ENCODE assay signal across 8 cellular contexts in genomic region chr17:21284319-21285163, GRCh38. TPM values are rescaled to one million over a fixed set of nuclear protein-coding genes. Genes with fewer than 3 reads are reported as not detected.
A peak's percentile ranks its signal among the peaks of the same experiment; 100 is the strongest.
DNase-seq lines count a peak whose midpoint lies in the region; ATAC-seq and TF ChIP-seq lines count a peak whose summit lies in the region.

Gene MAP2K3 (plus strand): TSS chr17:21284711. CDS start chr17:21284921, 210 bp downstream.

- H3K4me1 ChIP-seq in BLaER1 (peaks cover 66% of the 10 kb centered on the region), left lung (peaks cover 32 to 77% of the 10 kb centered on the region in 2 donors)

- no peaks in the 10 kb centered on the region for H3K9me3 Mint-ChIP-seq in dendritic cell treated with granulocyte-macrophage colony-stimulating factor and Interleukin-4, amounts not matched to agents 40 ng/mL and 50 ng/mL, for 4 days

- peak within 1 kb of the TSS; percentile 98 for H3K27ac Mint-ChIP-seq in dendritic cell treated with granulocyte-macrophage colony-stimulating factor and Interleukin-4, amounts not matched to agents 40 ng/mL and 50 ng/mL, for 4 days

- peaks cover 28% of the 10 kb centered on the region for H3K36me3 Mint-ChIP-seq in dendritic cell treated with granulocyte-macrophage colony-stimulating factor and Interleukin-4, amounts not matched to agents 40 ng/mL and 50 ng/mL, for 4 days (ENCODE audit: low read depth)

- peak within 1 kb of the TSS; percentile 91 for H3K4me3 Mint-ChIP-seq in dendritic cell treated with granulocyte-macrophage colony-stimulating factor and Interleukin-4, amounts not matched to agents 40 ng/mL and 50 ng/mL, for 4 days

- H3K27ac ChIP-seq in BLaER1 = peak within 1 kb of the TSS; percentile 97
- H3K27ac ChIP-seq in left lung = peak within 1 kb of the TSS; percentile 93

- H4K20me1 ChIP-seq in BLaER1 = peaks cover 58% of the 10 kb centered on the region

- DNase-seq in NCI-H69 (lab: John Stamatoyannopoulos, UW) (peak; percentile 97), left lung (peak; percentile 100)
- peak; percentile 90 for DNase-seq in activated CD4-positive, alpha-beta T cell treated with anti-CD3 and anti-CD28 coated beads, Interleukin-2, amount 50 U/mL, for 1 hour
- DNase-seq in stimulated activated CD4-positive, alpha-beta T cell treated with anti-CD3 and anti-CD28 coated beads, Interleukin-2, amount 100 ng/mL, for 48 hours = peak; percentile 96 to 97

- H3K4me2 ChIP-seq in BLaER1 = peak within 1 kb of the TSS; percentile 100

- peaks cover 83% of the 10 kb centered on the region for H3K4me1 Mint-ChIP-seq in dendritic cell treated with granulocyte-macrophage colony-stimulating factor and Interleukin-4, amounts not matched to agents 40 ng/mL and 50 ng/mL, for 4 days (ENCODE audit: low read depth)

- no peaks in the 10 kb centered on the region for H3K9me3 ChIP-seq in BLaER1
- no peaks in the 10 kb centered on the region for H3K9me3 ChIP-seq in left lung

- H3K9ac ChIP-seq in BLaER1 = peak within 1 kb of the TSS; percentile 88

- peak within 1 kb of the TSS; percentile 95 for H3K4me3 ChIP-seq in BLaER1
- peak within 1 kb of the TSS; percentile 82 to 99 for H3K4me3 ChIP-seq in left lung

- H3K27me3 Mint-ChIP-seq in dendritic cell treated with granulocyte-macrophage colony-stimulating factor and Interleukin-4, amounts not matched to agents 40 ng/mL and 50 ng/mL, for 4 days = peaks cover 2% of the 10 kb centered on the region

- ATAC-seq in GM19328 (IDR thresholded peaks at IDR 0.05; ENCODE audit: unreplicated experiment) = peak; percentile 86
- ATAC-seq in HG03520 (IDR thresholded peaks at IDR 0.05; ENCODE audit: unreplicated experiment) = peak; percentile 73
- peak; percentile 73 for ATAC-seq in left lung

- no peak for TF ChIP-seq CTCF in left lung (IDR thresholded peaks at IDR 0.05)

- H3K36me3 ChIP-seq in BLaER1 = no peaks in the 10 kb centered on the region; the same call in 1 of the 2 replicates
- H3K36me3 ChIP-seq in left lung = peaks cover 0 to 1% of the 10 kb centered on the region in 2 donors

- H3K27me3 ChIP-seq in BLaER1 (peaks cover 18% of the 10 kb centered on the region), left lung (no peaks in the 10 kb centered on the region)

- intact Hi-C loops in dendritic cell treated with granulocyte-macrophage colony-stimulating factor and Interleukin-4, amounts not matched to agents 40 ng/mL and 50 ng/mL, for 4 days (cut with micrococcal nuclease) = loop anchor here (2.0 to 5.0 kb wide), 4 partner anchors 38 to 168 kb away; partner anchors contain the start of genes DHRS7B and TMEM11
- intact Hi-C loops in left lung (cut with DNase I) = no loop called here

RNA-seq across cellular contexts. Expression of gene MAP2K3, which starts in this region (rescaled TPM):
- total RNA-seq in left lung = 100 to 1,000 TPM in 1 of 2 donors, 10 to 100 TPM in 1; 62.5 to 101 TPM

Comparison
In these comparisons a context has a peak if more than half of its experiments do, and no peak if none do; other contexts are left out.
1. Peak in every context shown above with its lines: DNase-seq, ATAC-seq, H3K4me3 ChIP-seq and H3K27ac ChIP-seq.